ENCODE assay signal across 2 cellular contexts in the genomic region with DNA sequence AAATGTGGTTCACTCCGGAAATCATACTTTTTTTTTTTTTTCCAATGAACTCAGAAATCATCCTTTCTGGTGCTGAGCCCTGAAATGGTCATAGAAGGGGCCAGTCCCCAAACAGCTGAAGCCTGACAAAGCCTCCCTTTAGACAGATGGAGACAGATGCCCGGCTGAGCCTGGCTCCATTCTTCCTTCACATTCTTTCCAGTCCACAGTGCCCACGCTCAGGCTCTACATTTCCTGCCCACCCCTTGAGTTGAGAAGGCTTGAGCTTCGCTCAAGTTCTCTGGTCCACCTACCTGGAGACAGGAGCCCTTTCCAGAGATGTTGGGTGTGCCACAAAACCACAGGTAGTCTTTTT.
TF ChIP-seq lines count a peak whose summit lies in the region.

No MANE protein-coding gene starts in this region.

TF ChIP-seq in A549, 52 proteins besides CTCF, POLR2A, EP300 and RAD21:
- TF ChIP-seq CEBPB (IDR thresholded peaks at IDR 0.05) (no peak), REST (IDR thresholded peaks at IDR 0.05) (no peak)

TF ChIP-seq in HepG2, 621 proteins besides CTCF, POLR2A, EP300 and RAD21:
- TF ChIP-seq, protein P1, sequence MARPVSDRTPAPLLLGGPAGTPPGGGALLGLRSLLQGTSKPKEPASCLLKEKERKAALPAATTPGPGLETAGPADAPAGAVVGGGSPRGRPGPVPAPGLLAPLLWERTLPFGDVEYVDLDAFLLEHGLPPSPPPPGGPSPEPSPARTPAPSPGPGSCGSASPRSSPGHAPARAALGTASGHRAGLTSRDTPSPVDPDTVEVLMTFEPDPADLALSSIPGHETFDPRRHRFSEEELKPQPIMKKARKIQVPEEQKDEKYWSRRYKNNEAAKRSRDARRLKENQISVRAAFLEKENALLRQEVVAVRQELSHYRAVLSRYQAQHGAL (CRISPR knock-in tag; IDR thresholded peaks at IDR 0.05; ENCODE audit: not compliant biosample characterization): no peak
TF ChIP-seq in HepG2: peak in this region for 0.
